In genomic region chr6:50847890-50848594, GRCh38 we compare ENCODE assay signal across 25 cellular contexts. TPM values are rescaled to one million over a fixed set of nuclear protein-coding genes. Genes with fewer than 3 reads are reported as not detected.
A peak's percentile ranks its signal among the peaks of the same experiment; 100 is the strongest.
DNase-seq lines count a peak whose midpoint lies in the region; ATAC-seq and TF ChIP-seq lines count a peak whose summit lies in the region.
"Had no signal": no experiment of that assay in that cellular context is flagged by ENCODE, and none has a peak within 500 bp of the region (broad histone marks: within the 10 kb centered on the region; RNA-seq: fewer than 3 reads in every experiment).

No MANE protein-coding gene starts in this region.

- no peaks in the 10 kb centered on the region for H3K79me2 ChIP-seq in GM23338 (replicated peaks; ENCODE audit: insufficient read depth)

- H3K4me3 Mint-ChIP-seq in GM23338 (0 out of 3 replicates have a peak overlapping the region, but pooled peaks have one; percentile 35), WTC11 (peak overlapping the region; percentile 23; the same call in 1 of the 2 replicates), neural crest cell (peak overlapping the region; percentile 89)

- no peaks in the 10 kb centered on the region for H3K9me3 ChIP-seq in WERI-Rb-1 (ENCODE audit: severe bottlenecking)
- no peaks in the 10 kb centered on the region for H3K9me3 ChIP-seq in right cardiac atrium (ENCODE audit: control insufficient read depth, low read length)
- H3K9me3 ChIP-seq: BE2C had no signal

- H2AFZ ChIP-seq in GM23338 = no peak overlapping the region

- ATAC-seq in GM23338 (no peak), WTC11 (no peak), right cardiac atrium (no peak), HG03378 (IDR thresholded peaks at IDR 0.05; ENCODE audit: unreplicated experiment) (no peak)
- ATAC-seq: Panc1 had no signal

- TF ChIP-seq CTCF in GM23338 (conservative IDR thresholded peaks at IDR 0.05; ENCODE audit: low read depth in 2 of 2) = no peak
- no peak for TF ChIP-seq CTCF in WTC11 (IDR thresholded peaks at IDR 0.05)
- no peak for TF ChIP-seq CTCF in neural crest cell (conservative IDR thresholded peaks at IDR 0.05)
- no peak for TF ChIP-seq CTCF in WERI-Rb-1 (IDR thresholded peaks at IDR 0.05; ENCODE audit: low read depth, low read length)

- no peak overlapping the region for H3K27ac ChIP-seq in GM23338 (ENCODE audit: low read depth)
- no peak overlapping the region for H3K27ac ChIP-seq in WERI-Rb-1
- H3K27ac ChIP-seq in right cardiac atrium (ENCODE audit: low read length) = no peak overlapping the region
- H3K27ac ChIP-seq: RWPE1 had no signal

- peaks cover 16% of the 10 kb centered on the region; the same call in 1 of the 2 replicates for H4K20me1 ChIP-seq in GM23338 (replicated peaks; ENCODE audit: insufficient read depth)

- H3K9me3 Mint-ChIP-seq in GM23338 (no peaks in the 10 kb centered on the region; the same call in 1 of the 3 replicates), WTC11 (no peaks in the 10 kb centered on the region), neural crest cell (no peaks in the 10 kb centered on the region)

- H3K27me3 ChIP-seq in GM23338 (ENCODE audit: insufficient read depth) (peaks cover 100% of the 10 kb centered on the region), WERI-Rb-1 (ENCODE audit: insufficient read depth, low read depth, severe bottlenecking) (peaks cover 3% of the 10 kb centered on the region), right cardiac atrium (ENCODE audit: control insufficient read depth, insufficient read depth) (peaks cover 29% of the 10 kb centered on the region)
- H3K27me3 ChIP-seq: BE2C had no signal

- no peaks in the 10 kb centered on the region for H3K9me2 ChIP-seq in GM23338 (ENCODE audit: insufficient read depth)

- intact Hi-C loops in right cardiac atrium (cut with DNase I) = no loop called here

- H3K27ac Mint-ChIP-seq in GM23338 (no peak overlapping the region), WTC11 (no peak overlapping the region), neural crest cell (ENCODE audit: unreplicated experiment) (no peak overlapping the region)

- peak overlapping the region; percentile 29; the same call in 1 of the 2 replicates for H3K4me2 ChIP-seq in GM23338

- POLR2A ChIA-PET in WTC11 (lab: Charles Lee) = no interaction called here

- H3K36me3 Mint-ChIP-seq in GM23338 (ENCODE audit: low read depth) (no peaks in the 10 kb centered on the region), WTC11 (no peaks in the 10 kb centered on the region), neural crest cell (ENCODE audit: low read depth) (peaks cover 18% of the 10 kb centered on the region)

- WGBS in right cardiac atrium = 8% methylated on average over 7 of the region's 7 CpGs

- H3K4me3 ChIP-seq in GM23338 (no peak overlapping the region), WERI-Rb-1 (ENCODE audit: low read depth, low read length) (no peak overlapping the region), right cardiac atrium (ENCODE audit: low read length) (no peak overlapping the region)

- H3K27me3 Mint-ChIP-seq in GM23338 (ENCODE audit: insufficient read depth, low read depth, poor library complexity) (peaks cover 98% of the 10 kb centered on the region), WTC11 (ENCODE audit: low read depth) (peaks cover 100% of the 10 kb centered on the region), neural crest cell (ENCODE audit: low read depth) (peaks cover 99% of the 10 kb centered on the region)

- CTCF ChIA-PET in WTC11 (lab: Charles Lee) = no interaction called here

- peaks cover 65% of the 10 kb centered on the region for H3K4me1 Mint-ChIP-seq in GM23338
- H3K4me1 Mint-ChIP-seq in WTC11 = peaks cover 75% of the 10 kb centered on the region
- peaks cover 85% of the 10 kb centered on the region for H3K4me1 Mint-ChIP-seq in neural crest cell

- DNase-seq in GM23338 (ENCODE audit: low spot score) = no peak
- no peak for DNase-seq in WTC11 (ENCODE audit: low spot score)
- DNase-seq in neural crest cell (ENCODE audit: low read depth, low spot score) = no peak
- DNase-seq in retina = peak; percentile 48
- no peak for DNase-seq in WERI-Rb-1
- no peak for DNase-seq in T1000 (lab: John Stamatoyannopoulos, UW)
- DNase-seq in right cardiac atrium = no peak
- DNase-seq: 8988T, ACHN, BE2C, Calu3, DMS79 treated with DMSO at 0.1 percent for 48 hours, GF-D8, KBM-7, NCI-H1417 treated with DMSO at 0.1 percent for 48 hours, NCI-H1694 treated with DMSO at 0.1 percent for 48 hours, NCI-H2081, NCI-H2227 treated with DMSO at 0.1 percent for 48 hours, SHP77 had no signal

- H3K36me3 ChIP-seq in GM23338 (ENCODE audit: insufficient read depth) (no peaks in the 10 kb centered on the region), WERI-Rb-1 (no peaks in the 10 kb centered on the region)

- peaks cover 18% of the 10 kb centered on the region for H3F3A ChIP-seq in GM23338 (replicated peaks; ENCODE audit: low read depth)

- H3K4me1 ChIP-seq in GM23338 (ENCODE audit: insufficient read depth) = peaks cover 79% of the 10 kb centered on the region
- no peaks in the 10 kb centered on the region for H3K4me1 ChIP-seq in right cardiac atrium (ENCODE audit: control insufficient read depth, insufficient read depth, low read length)
- H3K4me1 ChIP-seq: BE2C had no signal

TF ChIP-seq in GM23338, 12 proteins besides CTCF, POLR2A, EP300 and RAD21 (continues in another document):
- no peak for TF ChIP-seq POLR2AphosphoS5 (IDR thresholded peaks at IDR 0.05; ENCODE audit: low read depth)
- no peak for TF ChIP-seq CREB1 (CRISPR knock-in tag; IDR thresholded peaks at IDR 0.05; ENCODE audit: low read depth)
- no peak for TF ChIP-seq NANOG (IDR thresholded peaks at IDR 0.05; ENCODE audit: borderline replicate concordance)
- peak; percentile 20 for TF ChIP-seq EZH2 (IDR thresholded peaks at IDR 0.05; ENCODE audit: low read depth, unreplicated experiment)
- no peak for TF ChIP-seq REST (IDR thresholded peaks at IDR 0.05; ENCODE audit: unreplicated experiment)

TF ChIP-seq in WTC11, 78 proteins besides CTCF, POLR2A, EP300 and RAD21:
- TF ChIP-seq TEAD4 (CRISPR knock-in tag; IDR thresholded peaks at IDR 0.05) (no peak), FOXP4 (CRISPR knock-in tag; IDR thresholded peaks at IDR 0.05) (no peak), CREM (CRISPR knock-in tag; IDR thresholded peaks at IDR 0.05) (no peak), EMX1 (CRISPR knock-in tag; IDR thresholded peaks at IDR 0.05) (no peak), NFATC4 (CRISPR knock-in tag; IDR thresholded peaks at IDR 0.05) (no peak), NFE2L1 (CRISPR knock-in tag; IDR thresholded peaks at IDR 0.05) (no peak), IRF1 (CRISPR knock-in tag; IDR thresholded peaks at IDR 0.05) (no peak)

RNA-seq across cellular contexts. Expression of gene TFAP2B, which starts 29.4 kb away (rescaled TPM):
- total RNA-seq in GM23338 (2014; rRNA removed; shearing (Covaris generic)) = not detected in 2 replicates
- polyA plus RNA-seq in GM23338 (2016; fragmentation: Nextera tagmentation; extraction: Ambion mirVana) (not detected in 2 replicates), right cardiac atrium (not detected)
- total RNA-seq in WTC11 (2021) (not detected in 3 replicates), neural crest cell (66.1 and 73.3 TPM in 2 replicates), right cardiac atrium (not detected)
- total RNA-seq: Calu3, HT1080, NCI-H460, SK-MEL-5 had no signal

Comparison
In these comparisons a context has a peak if more than half of its experiments do, and no peak if none do; other contexts are left out.
1. H3K4me3 Mint-ChIP-seq: peak in every context shown above with its lines; median percentile 89 in neural crest cell; 35 in GM23338; 23 in WTC11.
2. RNA of gene TFAP2B, which starts 29.4 kb away (total RNA-seq): 66.1 to 73.3 TPM in neural crest cell; not detected in right cardiac atrium, not detected in GM23338 and not detected in WTC11; every median in the first group is over 10 times any median in the second.